ENCODE assay signal across 22 cellular contexts in genomic region chr1:184759097-184759496, GRCh38.
"Had no signal": no experiment of that assay in that cellular context is flagged by ENCODE, and none has a peak within 500 bp of the region (broad histone marks: within the 10 kb centered on the region; RNA-seq: fewer than 3 reads in every experiment).

No MANE protein-coding gene starts in this region.

- H3K79me2 ChIP-seq: parathyroid adenoma had no signal

- H3K36me3 ChIP-seq: ascending aorta, brain microvascular endothelial cell, heart left ventricle, neural progenitor cell, spleen, tibial nerve had no signal

- H3K27ac ChIP-seq: ascending aorta, brain microvascular endothelial cell, heart left ventricle, neural progenitor cell, parathyroid adenoma, psoas muscle, spleen, tibial nerve had no signal

- H3K4me3 ChIP-seq: ascending aorta, heart left ventricle, neural progenitor cell, psoas muscle, spleen, tibial nerve had no signal

- H3K9ac ChIP-seq: neural progenitor cell, parathyroid adenoma had no signal

- ATAC-seq: heart left ventricle, left ventricle myocardium superior, natural killer cell, psoas muscle had no signal

- DNase-seq: activated CD4-positive, alpha-beta memory T cell treated with anti-CD3 and anti-CD28 coated beads, Interleukin-2, amount 10 ng/mL, durations not matched to agents 7 days and 5 days; activated CD4-positive, alpha-beta T cell treated with anti-CD3 and anti-CD28 coated beads, Interleukin-2, amount 10 ng/mL, durations not matched to agents 24 days and 14 days; activated CD4-positive, CD25-positive, alpha-beta regulatory T cell treated with anti-CD3 and anti-CD28 coated beads, Interleukin-2, amount 50 U/mL, for 72 hours; activated CD8-positive, alpha-beta memory T cell treated with anti-CD3 and anti-CD28 coated beads, Interleukin-2, amount 50 U/mL, for 48 hours; activated gamma-delta T cell; activated naive CD4-positive, alpha-beta T cell treated with anti-CD3 and anti-CD28 coated beads, Interleukin-2, amount 10 ng/mL, durations not matched to agents 7 days and 5 days; activated naive CD8-positive, alpha-beta T cell treated with anti-CD3 and anti-CD28 coated beads, Interleukin-2, amount 10 ng/mL, durations not matched to agents 7 days and 5 days; activated T-cell treated with anti-CD3 and anti-CD28 coated beads, Interleukin-2, amount 50 U/mL, for 24 hours; brain microvascular endothelial cell; foreskin fibroblast; heart left ventricle; left ventricle myocardium superior; natural killer cell; occipital lobe; psoas muscle; spleen; stimulated activated naive CD4-positive, alpha-beta T cell had no signal

- FAIRE-seq: endothelial cell of umbilical vein had no signal

- H3K27me3 ChIP-seq: ascending aorta, brain microvascular endothelial cell, heart left ventricle, spleen, tibial nerve had no signal

- H3K4me2 ChIP-seq: neural progenitor cell had no signal

- H2AFZ ChIP-seq: neural progenitor cell, parathyroid adenoma had no signal

- H3K9me3 ChIP-seq: ascending aorta, heart left ventricle, psoas muscle, spleen, tibial nerve had no signal
